In genomic region chr4:148653681-148654080, GRCh38 we compare ENCODE assay signal across 41 cellular contexts.
"Had no signal": no experiment of that assay in that cellular context is flagged by ENCODE, and none has a peak within 500 bp of the region (broad histone marks: within the 10 kb centered on the region; RNA-seq: fewer than 3 reads in every experiment).

No MANE protein-coding gene starts in this region.

- H3K27ac Mint-ChIP-seq: activated B cell treated with CpG ODN at 0.5 μM for 24 hours; activated CD4-positive, alpha-beta memory T cell treated with anti-CD3 and anti-CD28 coated beads for 36 hours; activated naive CD4-positive, alpha-beta T cell treated with anti-CD3 and anti-CD28 coated beads, Interleukin-2, amount 10 ng/mL, durations not matched to agents 7 days and 5 days; activated naive CD8-positive, alpha-beta T cell; activated naive CD8-positive, alpha-beta T cell treated with anti-CD3 and anti-CD28 coated beads, Interleukin-2, amount 50 U/mL, for 24 hours; activated T-helper 1 cell treated with anti-CD3 and anti-CD28 coated beads, Interleukin-12 subunit alpha, Interleukin-12 subunit beta, Interleukin-2, Interleukin-4 antibody, amounts not matched to agents 30 ng/mL and 10 ng/mL and 1 ng/mL, durations not matched to agents 14 hours and 24 hours and 36 hours; IgD-negative memory B cell had no signal

- H3K4me1 ChIP-seq: Peyer's patch had no signal

- H3K27me3 Mint-ChIP-seq: activated B cell treated with CpG ODN at 0.5 μM for 24 hours; activated CD4-positive, alpha-beta memory T cell treated with anti-CD3 and anti-CD28 coated beads for 36 hours; activated naive CD4-positive, alpha-beta T cell treated with anti-CD3 and anti-CD28 coated beads, Interleukin-2, amount 10 ng/mL, durations not matched to agents 7 days and 5 days; activated naive CD8-positive, alpha-beta T cell; activated naive CD8-positive, alpha-beta T cell treated with anti-CD3 and anti-CD28 coated beads, Interleukin-2, amount 50 U/mL, for 24 hours; IgD-negative memory B cell had no signal

- H3K36me3 Mint-ChIP-seq: activated CD4-positive, alpha-beta memory T cell treated with anti-CD3 and anti-CD28 coated beads for 36 hours; activated naive CD4-positive, alpha-beta T cell treated with anti-CD3 and anti-CD28 coated beads, Interleukin-2, amount 10 ng/mL, durations not matched to agents 7 days and 5 days; activated naive CD8-positive, alpha-beta T cell; IgD-negative memory B cell had no signal

- H3K27me3 ChIP-seq: brain microvascular endothelial cell, Peyer's patch had no signal

- H3K27ac ChIP-seq: brain microvascular endothelial cell, Peyer's patch, VCaP had no signal

- H3K9me3 ChIP-seq: Peyer's patch had no signal

- DNase-seq: activated B cell treated with CpG ODN at 0.5 μM for 24 hours; activated CD4-positive, alpha-beta memory T cell treated with anti-CD3 and anti-CD28 coated beads for 36 hours; activated CD4-positive, alpha-beta T cell treated with anti-CD3 and anti-CD28 coated beads for 4 hours; activated CD4-positive, alpha-beta T cell treated with anti-CD3 and anti-CD28 coated beads, Interleukin-2, amount 50 U/mL, for 1 hour; activated CD4-positive, CD25-positive, alpha-beta regulatory T cell treated with anti-CD3 and anti-CD28 coated beads, Interleukin-2, amount 50 U/mL, for 72 hours; activated CD8-positive, alpha-beta memory T cell treated with anti-CD3 and anti-CD28 coated beads, Interleukin-2, amount 50 U/mL, for 4 hours; activated effector memory CD4-positive, alpha-beta T cell treated with Interleukin-2 at 50 U/mL for 16 hours; activated naive CD4-positive, alpha-beta T cell treated with anti-CD3 and anti-CD28 coated beads, Interleukin-2, amount 10 ng/mL, durations not matched to agents 7 days and 5 days; activated naive CD8-positive, alpha-beta T cell treated with anti-CD3 and anti-CD28 coated beads, Interleukin-2, amount 50 U/mL, for 24 hours; activated T-cell treated with anti-CD3 and anti-CD28 coated beads for 4 hours; activated T-cell treated with anti-CD3 and anti-CD28 coated beads, Interleukin-2, amount 50 U/mL, for 4 hours; amniotic stem cell; aorta; brain microvascular endothelial cell; central memory CD4-positive, alpha-beta T cell; Kasumi-1; KBM-7; MM.1S; MV-4-11; NCI-H1092 treated with DMSO at 0.1 percent for 48 hours; NCI-H1417 treated with DMSO at 0.1 percent for 48 hours; NCI-H187 treated with DMSO at 0.1 percent for 48 hours; NCI-H2081; NCI-H2171 treated with DMSO at 0.1 percent for 48 hours; NCI-H2227 treated with DMSO at 0.1 percent for 48 hours; NCI-H446 treated with DMSO at 0.1 percent for 48 hours; NCI-H524; NCI-H69; NCI-H82; PC-3; Peyer's patch; RPMI8226; SHP77 treated with DMSO at 0.1 percent for 48 hours; SW 1271; T-helper 1 cell; T-helper 2 cell; T-helper 9 cell had no signal

- ATAC-seq: activated naive CD8-positive, alpha-beta T cell treated with anti-CD3 and anti-CD28 coated beads, Interleukin-2, amount 50 U/mL, for 24 hours; activated T-cell treated with anti-CD3 and anti-CD28 coated beads, Interleukin-2, amount 50 U/mL, for 4 hours; PC-3 had no signal

- H3K4me3 Mint-ChIP-seq: activated B cell treated with CpG ODN at 0.5 μM for 24 hours; activated CD4-positive, alpha-beta memory T cell treated with anti-CD3 and anti-CD28 coated beads for 36 hours; activated naive CD4-positive, alpha-beta T cell treated with anti-CD3 and anti-CD28 coated beads, Interleukin-2, amount 10 ng/mL, durations not matched to agents 7 days and 5 days; activated naive CD8-positive, alpha-beta T cell; activated naive CD8-positive, alpha-beta T cell treated with anti-CD3 and anti-CD28 coated beads, Interleukin-2, amount 50 U/mL, for 24 hours; activated T-cell treated with anti-CD3 and anti-CD28 coated beads, Interleukin-2, amount 50 U/mL, for 4 hours; activated T-helper 1 cell treated with anti-CD3 and anti-CD28 coated beads, Interleukin-12 subunit alpha, Interleukin-12 subunit beta, Interleukin-2, Interleukin-4 antibody, amounts not matched to agents 30 ng/mL and 10 ng/mL and 1 ng/mL, durations not matched to agents 14 hours and 24 hours and 36 hours; IgD-negative memory B cell had no signal

- H3K4me1 Mint-ChIP-seq: activated B cell treated with CpG ODN at 0.5 μM for 24 hours; activated naive CD4-positive, alpha-beta T cell treated with anti-CD3 and anti-CD28 coated beads, Interleukin-2, amount 10 ng/mL, durations not matched to agents 7 days and 5 days; IgD-negative memory B cell had no signal

- H3K9me3 Mint-ChIP-seq: activated B cell treated with CpG ODN at 0.5 μM for 24 hours; activated CD4-positive, alpha-beta memory T cell treated with anti-CD3 and anti-CD28 coated beads for 36 hours; activated naive CD4-positive, alpha-beta T cell treated with anti-CD3 and anti-CD28 coated beads, Interleukin-2, amount 10 ng/mL, durations not matched to agents 7 days and 5 days; activated naive CD8-positive, alpha-beta T cell treated with anti-CD3 and anti-CD28 coated beads, Interleukin-2, amount 50 U/mL, for 24 hours; activated T-cell treated with anti-CD3 and anti-CD28 coated beads, Interleukin-2, amount 50 U/mL, for 4 hours; activated T-helper 1 cell treated with anti-CD3 and anti-CD28 coated beads, Interleukin-12 subunit alpha, Interleukin-12 subunit beta, Interleukin-2, Interleukin-4 antibody, amounts not matched to agents 30 ng/mL and 10 ng/mL and 1 ng/mL, durations not matched to agents 14 hours and 24 hours and 36 hours; IgD-negative memory B cell had no signal

- H3K36me3 ChIP-seq: brain microvascular endothelial cell, Peyer's patch had no signal

- H3K4me3 ChIP-seq: Peyer's patch had no signal
